12 cellular contexts compared by ENCODE assay signal in genomic region chr2:133818661-133819060, GRCh38.
"Had no signal": no experiment of that assay in that cellular context is flagged by ENCODE, and none has a peak within 500 bp of the region (broad histone marks: within the 10 kb centered on the region; RNA-seq: fewer than 3 reads in every experiment).

No MANE protein-coding gene starts in this region.

- DNase-seq: activated CD4-positive, alpha-beta memory T cell treated with anti-CD3 and anti-CD28 coated beads for 36 hours; activated effector memory CD4-positive, alpha-beta T cell treated with anti-CD3 and anti-CD28 coated beads, Interleukin-2, amount 50 U/mL, for 16 hours; activated T-cell treated with anti-CD3 and anti-CD28 coated beads, Interleukin-2, amount 50 U/mL, for 4 hours; midbrain; naive B cell; posterior cingulate gyrus; stimulated activated naive B cell treated with anti-CD40 and anti-IgM and Interleukin-4, amounts not matched to agents 10 μg/mL and 1 μg/mL and 100 μg/mL, for 72 hours; substantia nigra; T-cell; upper lobe of left lung had no signal

- H3K9me3 ChIP-seq: gastroesophageal sphincter, upper lobe of left lung had no signal

- H3K27ac ChIP-seq: gastroesophageal sphincter, upper lobe of left lung had no signal

- H3K27ac Mint-ChIP-seq: activated CD4-positive, alpha-beta memory T cell treated with anti-CD3 and anti-CD28 coated beads for 36 hours; activated naive CD8-positive, alpha-beta T cell; naive B cell; stimulated activated naive B cell treated with anti-CD40 and anti-IgM and Interleukin-4, amounts not matched to agents 10 μg/mL and 1 μg/mL and 100 μg/mL, for 72 hours; T-cell had no signal

- H3K27me3 ChIP-seq: gastroesophageal sphincter, upper lobe of left lung had no signal

- H3K4me1 Mint-ChIP-seq: stimulated activated naive B cell treated with anti-CD40 and anti-IgM and Interleukin-4, amounts not matched to agents 10 μg/mL and 1 μg/mL and 100 μg/mL, for 72 hours; T-cell had no signal

- H3K9me3 Mint-ChIP-seq: activated CD4-positive, alpha-beta memory T cell treated with anti-CD3 and anti-CD28 coated beads for 36 hours; activated T-cell treated with anti-CD3 and anti-CD28 coated beads, Interleukin-2, amount 50 U/mL, for 4 hours; T-cell had no signal

- H3K4me3 Mint-ChIP-seq: activated CD4-positive, alpha-beta memory T cell treated with anti-CD3 and anti-CD28 coated beads for 36 hours; activated naive CD8-positive, alpha-beta T cell; activated T-cell treated with anti-CD3 and anti-CD28 coated beads, Interleukin-2, amount 50 U/mL, for 4 hours; naive B cell; stimulated activated naive B cell treated with anti-CD40 and anti-IgM and Interleukin-4, amounts not matched to agents 10 μg/mL and 1 μg/mL and 100 μg/mL, for 72 hours; T-cell had no signal

- H3K36me3 ChIP-seq: gastroesophageal sphincter, upper lobe of left lung had no signal

- H3K4me3 ChIP-seq: gastroesophageal sphincter, upper lobe of left lung had no signal

- H3K36me3 Mint-ChIP-seq: activated CD4-positive, alpha-beta memory T cell treated with anti-CD3 and anti-CD28 coated beads for 36 hours; activated naive CD8-positive, alpha-beta T cell; stimulated activated naive B cell treated with anti-CD40 and anti-IgM and Interleukin-4, amounts not matched to agents 10 μg/mL and 1 μg/mL and 100 μg/mL, for 72 hours; T-cell had no signal

- ATAC-seq: activated T-cell treated with anti-CD3 and anti-CD28 coated beads, Interleukin-2, amount 50 U/mL, for 4 hours; gastroesophageal sphincter; stimulated activated naive B cell treated with anti-CD40 and anti-IgM and Interleukin-4, amounts not matched to agents 10 μg/mL and 1 μg/mL and 100 μg/mL, for 72 hours; T-cell had no signal
